1 cellular context compared by ENCODE assay signal in genomic region chr9:112997236-112997941, GRCh38.
TF ChIP-seq lines count a peak whose summit lies in the region.

No MANE protein-coding gene starts in this region.

TF ChIP-seq in GM12878, 131 proteins besides CTCF, POLR2A, EP300 and RAD21:
- TF ChIP-seq IRF5 (IDR thresholded peaks at IDR 0.05; ENCODE audit: borderline replicate concordance) (no peak), ZNF274 (IDR thresholded peaks at IDR 0.05; ENCODE audit: insufficient read depth, insufficient read length) (peak; percentile 89), CBX5 (IDR thresholded peaks at IDR 0.05; ENCODE audit: low read depth) (peak; percentile 69; the same call in 1 of the 2 replicates), RELA (IDR thresholded peaks at IDR 0.05; ENCODE audit: borderline replicate concordance, partially characterized antibody) (no peak), YBX1 (IDR thresholded peaks at IDR 0.05) (no peak), SMC3 (IDR thresholded peaks at IDR 0.05; ENCODE audit: borderline replicate concordance, low read length) (no peak), CBX3 (IDR thresholded peaks at IDR 0.05; ENCODE audit: borderline replicate concordance, low read depth) (no peak)
